Comparison of ENCODE assay signal across 10 cellular contexts in the genomic region with DNA sequence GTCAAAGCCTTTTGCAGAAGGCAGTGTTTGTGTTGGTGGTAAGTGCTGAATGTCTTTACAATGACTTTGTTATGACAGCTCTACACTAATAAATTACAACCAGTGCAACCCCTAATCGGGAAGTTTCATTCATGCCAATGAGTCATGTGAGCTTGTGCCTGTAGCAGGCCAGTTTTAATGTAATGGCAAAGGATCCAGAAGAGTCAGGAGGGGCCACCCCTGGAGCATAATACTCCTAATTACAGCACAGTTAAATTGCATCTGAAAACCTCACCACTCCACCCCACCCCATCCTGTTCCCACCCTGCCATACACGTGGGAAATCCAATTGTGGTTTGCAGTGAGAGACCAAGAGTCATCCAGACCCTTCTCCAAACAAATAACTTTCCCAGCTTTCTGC.
DNase-seq lines count a peak whose midpoint lies in the region; ATAC-seq and TF ChIP-seq lines count a peak whose summit lies in the region.
"Had no signal": no experiment of that assay in that cellular context is flagged by ENCODE, and none has a peak within 500 bp of the region (broad histone marks: within the 10 kb centered on the region; RNA-seq: fewer than 3 reads in every experiment).

No MANE protein-coding gene starts in this region.

- H3K9me3 ChIP-seq in mammary epithelial cell (replicated peaks; ENCODE audit: insufficient read depth, low read length) (no peaks in the 10 kb centered on the region), psoas muscle (no peaks in the 10 kb centered on the region)
- H3K9me3 ChIP-seq in effector memory CD4-positive, alpha-beta T cell (ENCODE audit: control insufficient read depth, low read length) = no peaks in the 10 kb centered on the region

- H3K9ac ChIP-seq in mammary epithelial cell (ENCODE audit: insufficient read depth, low read length) = no peak overlapping the region

- no peak overlapping the region for H3K27ac ChIP-seq in mammary epithelial cell (ENCODE audit: insufficient read depth, low read depth, low read length)
- H3K27ac ChIP-seq in psoas muscle = no peak overlapping the region
- no peak overlapping the region for H3K27ac ChIP-seq in effector memory CD4-positive, alpha-beta T cell (ENCODE audit: insufficient read depth, low read length, poor library complexity, severe bottlenecking)

- ATAC-seq in psoas muscle = peak in 3 of 4 donors; percentile 24 to 46 (median 25)

- no peak overlapping the region for H2AFZ ChIP-seq in mammary epithelial cell (ENCODE audit: low read depth, low read length)

- H3K36me3 ChIP-seq in mammary epithelial cell (ENCODE audit: insufficient read depth, low read length) (no peaks in the 10 kb centered on the region), psoas muscle (ENCODE audit: insufficient read depth in 1 of 2, low read depth in 1 of 2) (no peaks in the 10 kb centered on the region)
- H3K36me3 ChIP-seq in effector memory CD4-positive, alpha-beta T cell (ENCODE audit: control insufficient read depth, insufficient read depth, low read length) = no peaks in the 10 kb centered on the region

- DNase-seq in GM03348 (ENCODE audit: low spot score) = peak; percentile 57
- peak; percentile 36 for DNase-seq in NCI-H2227 (lab: John Stamatoyannopoulos, UW; ENCODE audit: unreplicated experiment)
- DNase-seq in mammary epithelial cell = peak; percentile 67
- DNase-seq in psoas muscle = no peak
- DNase-seq in 8988T = no peak
- DNase-seq in NOMO-1 treated with DMSO at 0.1 percent for 48 hours (lab: John Stamatoyannopoulos, UW; ENCODE audit: unreplicated experiment) = no peak
- DNase-seq in effector memory CD4-positive, alpha-beta T cell = no peak
- DNase-seq in activated CD8-positive, alpha-beta memory T cell treated with anti-CD3 and anti-CD28 coated beads, Interleukin-2, amount 50 U/mL, for 48 hours = no peak
- DNase-seq: activated naive CD4-positive, alpha-beta T cell; T-helper 2 cell had no signal

- dilution Hi-C loops in mammary epithelial cell (cut with HindIII; ENCODE audit: low sequenced_read_pairs) = no loop called here

- intact Hi-C loops in mammary epithelial cell (cut with micrococcal nuclease) = no loop called here
- intact Hi-C loops in psoas muscle (cut with DNase I) = no loop called here

- no peak overlapping the region for H3K4me2 ChIP-seq in mammary epithelial cell (ENCODE audit: insufficient read depth, low read depth, low read length)

- no TSS peak for BruUV-seq in mammary epithelial cell (replicated peaks; lab: Mats Ljungman, UMichigan)

- H3K79me2 ChIP-seq in mammary epithelial cell (ENCODE audit: insufficient read depth, low read length) = no peaks in the 10 kb centered on the region

- TF ChIP-seq CTCF in mammary epithelial cell (conservative IDR thresholded peaks at IDR 0.05 in 1 of 2, IDR thresholded peaks at IDR 0.05 in 1 of 2; ENCODE audit: extremely low read depth in 1 of 2, insufficient read depth in 1 of 2, low read depth in 1 of 2, low read length in 2 of 2) (no peak), psoas muscle (IDR thresholded peaks at IDR 0.05) (no peak)

- in situ Hi-C loops in mammary epithelial cell (cut with MboI; ENCODE audit: low sequenced_read_pairs in 2 of 2) = no loop called here

- CTCF ChIA-PET in mammary epithelial cell (lab: Charles Lee; ENCODE audit: low non-redundant PET) = no interaction called here

- H3K27me3 ChIP-seq in mammary epithelial cell (ENCODE audit: insufficient read depth, low read length) (no peaks in the 10 kb centered on the region), psoas muscle (ENCODE audit: insufficient read depth in 3 of 3, low read length in 2 of 3) (no peaks in the 10 kb centered on the region)
- H3K27me3 ChIP-seq in effector memory CD4-positive, alpha-beta T cell (replicated peaks; ENCODE audit: control insufficient read depth, insufficient read depth, low read length, poor library complexity, severe bottlenecking) = no peaks in the 10 kb centered on the region

- H3K4me3 ChIP-seq in mammary epithelial cell (replicated peaks in 1 of 3; ENCODE audit: insufficient read depth in 1 of 3, low read depth in 2 of 3, low read length in 3 of 3) = no peak overlapping the region
- no peak overlapping the region for H3K4me3 ChIP-seq in psoas muscle
- H3K4me3 ChIP-seq in effector memory CD4-positive, alpha-beta T cell (ENCODE audit: insufficient read depth, low read depth, low read length, poor library complexity, severe bottlenecking) = no peak overlapping the region

- 0% methylated on average over 2 of the region's 2 CpGs for WGBS in mammary epithelial cell (ENCODE audit: low coverage, missing lambda C conversion rate)
- whole genome bisulfite sequencing in psoas muscle, 3 donors = 0 to 1% (median 0%) methylated on average over 2 of the region's 2 CpGs

- H4K20me1 ChIP-seq in mammary epithelial cell (ENCODE audit: insufficient read depth, low read length) = no peaks in the 10 kb centered on the region

- H3K4me1 ChIP-seq in mammary epithelial cell (ENCODE audit: insufficient read depth, low read length) (no peaks in the 10 kb centered on the region), psoas muscle (peaks cover 6% of the 10 kb centered on the region)
- no peaks in the 10 kb centered on the region for H3K4me1 ChIP-seq in effector memory CD4-positive, alpha-beta T cell (ENCODE audit: control insufficient read depth, insufficient read depth, low read length, poor library complexity, severe bottlenecking)

Comparison
In these comparisons a context has a peak if more than half of its experiments do, and no peak if none do; other contexts are left out.
1. DNase-seq: peak in GM03348 (single experiment), NCI-H2227 (single experiment) and mammary epithelial cell (single experiment); none in psoas muscle (0 of 2), 8988T (single experiment), NOMO-1 treated with DMSO at 0.1 percent for 48 hours (single experiment), effector memory CD4-positive, alpha-beta T cell (0 of 3) and activated CD8-positive, alpha-beta memory T cell treated with anti-CD3 and anti-CD28 coated beads, Interleukin-2, amount 50 U/mL, for 48 hours (single experiment).